Comparison of ENCODE assay signal across 23 cellular contexts in genomic region chr12:57367121-57367520, GRCh38.
"Had no signal": no experiment of that assay in that cellular context is flagged by ENCODE, and none has a peak within 500 bp of the region (broad histone marks: within the 10 kb centered on the region; RNA-seq: fewer than 3 reads in every experiment).

No MANE protein-coding gene starts in this region.

- ATAC-seq: activated CD8-positive, alpha-beta T cell treated with anti-CD3 and anti-CD28 coated beads, Interleukin-2, amount 10 ng/mL, durations not matched to agents 7 days and 5 days; activated naive CD4-positive, alpha-beta T cell treated with anti-CD3 and anti-CD28 coated beads, Interleukin-2, amount 50 U/mL, for 72 hours; heart right ventricle; left ventricle myocardium superior; natural killer cell; psoas muscle; right cardiac atrium; stimulated activated naive CD8-positive, alpha-beta T cell treated with anti-CD3 and anti-CD28 coated beads, Interleukin-15, amount 100 ng/mL, for 72 hours had no signal

- H3K27ac ChIP-seq: adrenal gland, heart right ventricle, neutrophil, ovary, psoas muscle, tibial artery, WERI-Rb-1 had no signal

- H3K9me3 ChIP-seq: adrenal gland, neutrophil, ovary, tibial artery had no signal

- H3K4me3 ChIP-seq: adrenal gland, heart right ventricle, ovary, psoas muscle, tibial artery had no signal

- H3K9me3 Mint-ChIP-seq: natural killer cell had no signal

- H3K27ac Mint-ChIP-seq: activated CD8-positive, alpha-beta T cell treated with anti-CD3 and anti-CD28 coated beads, Interleukin-2, amount 10 ng/mL, durations not matched to agents 7 days and 5 days; activated naive CD4-positive, alpha-beta T cell treated with anti-CD3 and anti-CD28 coated beads, Interleukin-2, amount 50 U/mL, for 72 hours; natural killer cell; stimulated activated naive CD8-positive, alpha-beta T cell treated with anti-CD3 and anti-CD28 coated beads, Interleukin-15, amount 100 ng/mL, for 72 hours had no signal

- H3K4me3 Mint-ChIP-seq: activated CD8-positive, alpha-beta T cell treated with anti-CD3 and anti-CD28 coated beads, Interleukin-2, amount 10 ng/mL, durations not matched to agents 7 days and 5 days; natural killer cell; stimulated activated naive CD8-positive, alpha-beta T cell treated with anti-CD3 and anti-CD28 coated beads, Interleukin-15, amount 100 ng/mL, for 72 hours had no signal

- H3K27me3 Mint-ChIP-seq: stimulated activated naive CD8-positive, alpha-beta T cell treated with anti-CD3 and anti-CD28 coated beads, Interleukin-15, amount 100 ng/mL, for 72 hours had no signal

- H3K36me3 ChIP-seq: adrenal gland, ovary, WERI-Rb-1 had no signal

- DNase-seq: activated CD4-positive, alpha-beta T cell treated with anti-CD3 and anti-CD28 coated beads for 1 hour; activated CD4-positive, alpha-beta T cell treated with anti-CD3 and anti-CD28 coated beads, Interleukin-2, amount 50 U/mL, for 1 hour; activated CD8-positive, alpha-beta T cell treated with anti-CD3 and anti-CD28 coated beads, Interleukin-2, amount 10 ng/mL, durations not matched to agents 7 days and 5 days; adrenal gland; central memory CD4-positive, alpha-beta T cell; effector memory CD4-positive, alpha-beta T cell; foreskin fibroblast; heart right ventricle; kidney glomerular epithelial cell; left ventricle myocardium superior; mammary epithelial cell; midbrain; natural killer cell; ovary; psoas muscle; right cardiac atrium; stimulated activated CD4-positive, alpha-beta T cell treated with anti-CD3 and anti-CD28 coated beads, Interleukin-12 subunit alpha, Interleukin-12 subunit beta, amount 100 ng/mL, for 4 hours; stimulated activated CD4-positive, alpha-beta T cell treated with anti-CD3 and anti-CD28 coated beads, Interleukin-4, amount 100 ng/mL, for 4 hours; stimulated activated naive CD8-positive, alpha-beta T cell treated with anti-CD3 and anti-CD28 coated beads, Interleukin-15, amount 100 ng/mL, for 72 hours; tibial artery; WERI-Rb-1 had no signal

- H3K27me3 ChIP-seq: adrenal gland, heart right ventricle, neutrophil, ovary, tibial artery had no signal
